In genomic region chr9:131318211-131318610, GRCh38 we compare ENCODE assay signal across 21 cellular contexts. TPM values are rescaled to one million over a fixed set of nuclear protein-coding genes. Genes with fewer than 3 reads are reported as not detected.
DNase-seq lines count a peak whose midpoint lies in the region; ATAC-seq and TF ChIP-seq lines count a peak whose summit lies in the region.
"Had no signal": no experiment of that assay in that cellular context is flagged by ENCODE, and none has a peak within 500 bp of the region (broad histone marks: within the 10 kb centered on the region; RNA-seq: fewer than 3 reads in every experiment).

No MANE protein-coding gene starts in this region.

- no peak for TF ChIP-seq CTCF in spleen (IDR thresholded peaks at IDR 0.05 in 8 of 11, conservative IDR thresholded peaks at IDR 0.05 in 3 of 11)

- H3K36me3 Mint-ChIP-seq in stimulated activated naive B cell treated with anti-CD40 and anti-IgM and Interleukin-4, amounts not matched to agents 10 μg/mL and 1 μg/mL and 100 μg/mL, for 72 hours = no peaks in the 10 kb centered on the region
- H3K36me3 Mint-ChIP-seq: memory B cell, neural progenitor cell had no signal

- intact Hi-C loops in left cardiac atrium (cut with DNase I) = no loop called here
- intact Hi-C loops in spleen (cut with DNase I; ENCODE audit: low total_unique reads) = no loop called here

- H3K9me3 ChIP-seq in spleen = no peaks in the 10 kb centered on the region
- H3K9me3 ChIP-seq: body of pancreas had no signal

- H3K36me3 ChIP-seq in spleen = no peaks in the 10 kb centered on the region
- H3K36me3 ChIP-seq: neural progenitor cell had no signal

- ATAC-seq in left cardiac atrium = no peak
- ATAC-seq in stimulated activated naive B cell treated with anti-CD40 and anti-IgM and Interleukin-4, amounts not matched to agents 10 μg/mL and 1 μg/mL and 100 μg/mL, for 72 hours (replicated peaks) = no peak
- ATAC-seq in HG03196 (IDR thresholded peaks at IDR 0.05; ENCODE audit: unreplicated experiment) = no peak
- ATAC-seq: activated naive CD8-positive, alpha-beta T cell treated with anti-CD3 and anti-CD28 coated beads, Interleukin-2, amount 50 U/mL, for 24 hours; activated T-cell treated with anti-CD3 and anti-CD28 coated beads, Interleukin-2, amount 50 U/mL, for 4 hours; body of pancreas; GM23338 had no signal

- DNase-seq in NCI-H1694 (lab: John Stamatoyannopoulos, UW) (peak; percentile 89), SK-N-DZ (ENCODE audit: low spot score) (peak; percentile 58), left cardiac atrium (peak; percentile 19), spleen (peak; percentile 41), cerebellar nuclear complex (lab: John Stamatoyannopoulos, UW) (no peak)
- DNase-seq in stimulated activated naive B cell treated with anti-CD40 and anti-IgM and Interleukin-4, amounts not matched to agents 10 μg/mL and 1 μg/mL and 100 μg/mL, for 72 hours = no peak
- DNase-seq: activated CD4-positive, alpha-beta T cell treated with anti-CD3 and anti-CD28 coated beads, Interleukin-2, amount 50 U/mL, for 1 hour; activated naive CD8-positive, alpha-beta T cell treated with anti-CD3 and anti-CD28 coated beads, Interleukin-2, amount 50 U/mL, for 24 hours; activated T-cell treated with anti-CD3 and anti-CD28 coated beads, Interleukin-2, amount 50 U/mL, for 4 hours; body of pancreas; head of caudate nucleus; HFFc6; stimulated activated naive CD4-positive, alpha-beta T cell treated with Interleukin-2 at 50 U/mL for 16 hours had no signal

- H3K4me3 Mint-ChIP-seq in stimulated activated naive B cell treated with anti-CD40 and anti-IgM and Interleukin-4, amounts not matched to agents 10 μg/mL and 1 μg/mL and 100 μg/mL, for 72 hours = no peak overlapping the region
- H3K4me3 Mint-ChIP-seq: activated naive CD8-positive, alpha-beta T cell treated with anti-CD3 and anti-CD28 coated beads, Interleukin-2, amount 50 U/mL, for 24 hours; activated T-cell treated with anti-CD3 and anti-CD28 coated beads, Interleukin-2, amount 50 U/mL, for 4 hours; GM23338; HFFc6; memory B cell; T-helper 2 cell treated with Interferon-gamma antibody and Interleukin-4, amounts not matched to agents 5 μg/mL and 100 μg/mL, for 36 hours had no signal

- no peaks in the 10 kb centered on the region for H3K4me1 Mint-ChIP-seq in stimulated activated naive B cell treated with anti-CD40 and anti-IgM and Interleukin-4, amounts not matched to agents 10 μg/mL and 1 μg/mL and 100 μg/mL, for 72 hours
- H3K4me1 Mint-ChIP-seq: activated naive CD8-positive, alpha-beta T cell treated with anti-CD3 and anti-CD28 coated beads, Interleukin-2, amount 50 U/mL, for 24 hours; GM23338; memory B cell had no signal

- H3K27me3 Mint-ChIP-seq in stimulated activated naive B cell treated with anti-CD40 and anti-IgM and Interleukin-4, amounts not matched to agents 10 μg/mL and 1 μg/mL and 100 μg/mL, for 72 hours = peaks cover 0 to 3% of the 10 kb centered on the region in 2 donors
- H3K27me3 Mint-ChIP-seq: activated naive CD8-positive, alpha-beta T cell treated with anti-CD3 and anti-CD28 coated beads, Interleukin-2, amount 50 U/mL, for 24 hours had no signal

- TF ChIP-seq POLR2A in spleen (IDR thresholded peaks at IDR 0.05) = no peak

- H3K4me1 ChIP-seq in spleen = no peaks in the 10 kb centered on the region
- H3K4me1 ChIP-seq: body of pancreas, neural progenitor cell had no signal

- 67 to 84% (median 76%) methylated on average over 15 to 16 of the region's 16 CpGs for WGBS in spleen, 5 donors

- no peak overlapping the region for H3K4me3 ChIP-seq in spleen
- H3K4me3 ChIP-seq: body of pancreas, GM23338, neural progenitor cell had no signal

- no peak overlapping the region for H3K27ac ChIP-seq in spleen
- H3K27ac ChIP-seq: body of pancreas, C4-2B, neural progenitor cell, VCaP had no signal

- no peaks in the 10 kb centered on the region for H3K9me3 Mint-ChIP-seq in stimulated activated naive B cell treated with anti-CD40 and anti-IgM and Interleukin-4, amounts not matched to agents 10 μg/mL and 1 μg/mL and 100 μg/mL, for 72 hours
- H3K9me3 Mint-ChIP-seq: activated naive CD8-positive, alpha-beta T cell treated with anti-CD3 and anti-CD28 coated beads, Interleukin-2, amount 50 U/mL, for 24 hours; activated T-cell treated with anti-CD3 and anti-CD28 coated beads, Interleukin-2, amount 50 U/mL, for 4 hours; GM23338; HFFc6; memory B cell; T-helper 2 cell treated with Interferon-gamma antibody and Interleukin-4, amounts not matched to agents 5 μg/mL and 100 μg/mL, for 36 hours had no signal

- H3K27ac Mint-ChIP-seq in stimulated activated naive B cell treated with anti-CD40 and anti-IgM and Interleukin-4, amounts not matched to agents 10 μg/mL and 1 μg/mL and 100 μg/mL, for 72 hours = no peak overlapping the region
- H3K27ac Mint-ChIP-seq: activated naive CD8-positive, alpha-beta T cell treated with anti-CD3 and anti-CD28 coated beads, Interleukin-2, amount 50 U/mL, for 24 hours; GM23338; HFFc6; memory B cell; progenitor cell of endocrine pancreas; T-helper 2 cell treated with Interferon-gamma antibody and Interleukin-4, amounts not matched to agents 5 μg/mL and 100 μg/mL, for 36 hours had no signal

- H3K27me3 ChIP-seq in spleen (replicated peaks in 1 of 7) = peaks cover 0 to 13% (median 0%) of the 10 kb centered on the region in 7 donors
- H3K27me3 ChIP-seq: body of pancreas, neural progenitor cell had no signal

RNA-seq across cellular contexts. Expression of gene PLPP7, which starts 28.7 kb away (rescaled TPM):
- polyA plus RNA-seq in SK-N-DZ (2014; cell fraction: cytosol; rRNA removed) = 4.8 and 7.3 TPM in 2 replicates
- polyA plus RNA-seq in SK-N-DZ (2014; cell fraction: nucleus; rRNA removed) = 6.4 and 9.9 TPM in 2 replicates
- total RNA-seq in left cardiac atrium (100 to 1,000 TPM in 1 of 2 donors, 10 to 100 TPM in 1; 82.7 to 108 TPM), spleen (1 to 10 TPM; 2.3 to 3.8 (median 3.1) TPM)
- polyA plus RNA-seq in spleen = 1 to 10 TPM; 1.1 to 2.1 (median 1.3) TPM
- total RNA-seq: activated T-cell treated with anti-CD3 and anti-CD28 coated beads, Interleukin-2, amount 50 U/mL, for 4 hours had no signal

RNA-seq across cellular contexts. Expression of gene FAM78A, which starts 41.9 kb away (rescaled TPM):
- 0.96 and 1.3 TPM in 2 replicates for polyA plus RNA-seq in SK-N-DZ (2014; cell fraction: cytosol; rRNA removed)
- polyA plus RNA-seq in SK-N-DZ (2014; cell fraction: nucleus; rRNA removed) = 0.56 and 0.67 TPM in 2 replicates
- total RNA-seq in left cardiac atrium (10 to 100 TPM; 50.4 to 60.5 TPM), spleen (10 to 100 TPM; 23.3 to 40.3 (median 32.3) TPM)
- polyA plus RNA-seq in spleen = 10 to 100 TPM; 17.0 to 26.1 (median 17.4) TPM

Comparison
In these comparisons a context has a peak if more than half of its experiments do, and no peak if none do; other contexts are left out.
1. DNase-seq: peak in NCI-H1694 (single experiment), SK-N-DZ (single experiment), left cardiac atrium (single experiment) and spleen (single experiment); none in stimulated activated naive B cell treated with anti-CD40 and anti-IgM and Interleukin-4, amounts not matched to agents 10 μg/mL and 1 μg/mL and 100 μg/mL, for 72 hours (single experiment) and cerebellar nuclear complex (0 of 2).
2. RNA of gene PLPP7, which starts 28.7 kb away (total RNA-seq): 82.7 to 108 TPM in left cardiac atrium; 2.3 to 3.8 TPM in spleen; every median in the first group is over 10 times any median in the second.